27 cellular contexts compared by ENCODE assay signal in genomic region chr2:229945975-229946374, GRCh38. TPM values are rescaled to one million over a fixed set of nuclear protein-coding genes. Genes with fewer than 3 reads are reported as not detected.
DNase-seq lines count a peak whose midpoint lies in the region; ATAC-seq, FAIRE-seq and TF ChIP-seq lines count a peak whose summit lies in the region.
"Had no signal": no experiment of that assay in that cellular context is flagged by ENCODE, and none has a peak within 500 bp of the region (broad histone marks: within the 10 kb centered on the region; RNA-seq: fewer than 3 reads in every experiment).

No MANE protein-coding gene starts in this region.

- H3K9me3 ChIP-seq in OCI-LY3 (ENCODE audit: insufficient read depth, low read length) (no peaks in the 10 kb centered on the region), K562 (replicated peaks; ENCODE audit: control insufficient read depth, insufficient read depth, low read depth, low read length) (no peaks in the 10 kb centered on the region)
- H3K9me3 ChIP-seq: BE2C, BLaER1 had no signal

- H3K27me3 ChIP-seq in GM23338 (ENCODE audit: insufficient read depth) = no peaks in the 10 kb centered on the region
- no peaks in the 10 kb centered on the region for H3K27me3 ChIP-seq in OCI-LY3 (ENCODE audit: low read depth, low read length)
- H3K27me3 ChIP-seq in K562 (ENCODE audit: control insufficient read depth in 2 of 2, insufficient read depth in 2 of 2, low read length in 2 of 2) = no peaks in the 10 kb centered on the region
- H3K27me3 ChIP-seq: BE2C, BLaER1 had no signal

- no peaks in the 10 kb centered on the region for H3K9me3 Mint-ChIP-seq in GM23338
- H3K9me3 Mint-ChIP-seq: CD4-positive, alpha-beta memory T cell; CD8-positive, alpha-beta memory T cell had no signal

- H3K27me3 Mint-ChIP-seq in GM23338 (ENCODE audit: insufficient read depth, low read depth, poor library complexity) = peaks cover 3% of the 10 kb centered on the region
- H3K27me3 Mint-ChIP-seq: CD4-positive, alpha-beta memory T cell; CD4-positive, CD25-positive, alpha-beta regulatory T cell had no signal

- ATAC-seq in GM23338 = no peak
- no peak for ATAC-seq in K562
- no peak for ATAC-seq in HG03039 (IDR thresholded peaks at IDR 0.05; ENCODE audit: unreplicated experiment)
- ATAC-seq: GM12878 had no signal

- H4K20me1 ChIP-seq in GM23338 (replicated peaks; ENCODE audit: insufficient read depth) (no peaks in the 10 kb centered on the region), OCI-LY3 (ENCODE audit: insufficient read depth, low read length) (0 out of 2 replicates have a peak, but pooled peaks cover 3% of the 10 kb centered on the region), K562 (replicated peaks; ENCODE audit: control insufficient read depth, insufficient read depth, low read length) (no peaks in the 10 kb centered on the region)
- H4K20me1 ChIP-seq: BLaER1 had no signal

- no peak for TF ChIP-seq POLR2A in K562 (conservative IDR thresholded peaks at IDR 0.05)

- no peak overlapping the region for H3K27ac ChIP-seq in GM23338 (ENCODE audit: low read depth)
- peak overlapping the region; percentile 8; the same call in 1 of the 2 replicates for H3K27ac ChIP-seq in OCI-LY3 (ENCODE audit: low read length)
- no peak overlapping the region for H3K27ac ChIP-seq in K562 (ENCODE audit: extremely low read depth, low read depth, low read length)
- H3K27ac ChIP-seq: BLaER1 had no signal

- no peaks in the 10 kb centered on the region for H3K79me2 ChIP-seq in GM23338 (replicated peaks; ENCODE audit: insufficient read depth)
- no peaks in the 10 kb centered on the region for H3K79me2 ChIP-seq in OCI-LY3 (ENCODE audit: low read length)
- H3K79me2 ChIP-seq in K562 (ENCODE audit: control insufficient read depth, insufficient read depth, low read length) = no peaks in the 10 kb centered on the region

- TF ChIP-seq EP300 in K562 (IDR thresholded peaks at IDR 0.05; ENCODE audit: low read length) = no peak

- intact Hi-C loops in K562 (cut with micrococcal nuclease) = no loop called here

- H3K36me3 ChIP-seq in GM23338 (ENCODE audit: insufficient read depth) (no peaks in the 10 kb centered on the region), OCI-LY3 (replicated peaks; ENCODE audit: low read depth, low read length) (no peaks in the 10 kb centered on the region), K562 (ENCODE audit: control insufficient read depth, insufficient read depth, low read length) (no peaks in the 10 kb centered on the region)
- H3K36me3 ChIP-seq: BE2C, BLaER1 had no signal

- H3K4me1 Mint-ChIP-seq in GM23338 = peaks cover 12% of the 10 kb centered on the region; the same call in 2 of the 3 replicates
- H3K4me1 Mint-ChIP-seq: CD4-positive, alpha-beta memory T cell; CD8-positive, alpha-beta memory T cell had no signal

- WGBS in K562 (ENCODE audit: insufficient coverage, low coverage, missing lambda C conversion rate) = 57% methylated on average over 4 of the region's 8 CpGs

- no peak for FAIRE-seq in K562 (lab: Jason Lieb, UNC)
- FAIRE-seq: A204.1, GM12878, GM18507 had no signal

- no peaks in the 10 kb centered on the region for H3K9me1 ChIP-seq in K562 (ENCODE audit: control insufficient read depth, insufficient read depth, low read length)

- no TSS peak for BruUV-seq in K562 (replicated peaks; lab: Mats Ljungman, UMichigan)

- peaks cover 4% of the 10 kb centered on the region; the same call in 1 of the 3 replicates for H3K36me3 Mint-ChIP-seq in GM23338 (ENCODE audit: low read depth)
- H3K36me3 Mint-ChIP-seq: CD14-positive monocyte; CD4-positive, alpha-beta memory T cell; CD4-positive, CD25-positive, alpha-beta regulatory T cell had no signal

- H2AFZ ChIP-seq in GM23338 (no peak overlapping the region), OCI-LY3 (ENCODE audit: low read depth, low read length) (no peak overlapping the region), K562 (ENCODE audit: low read depth, low read length) (no peak overlapping the region)

- in situ Hi-C loops in K562 (cut with MboI) (no loop called here), GM13977 (cut with MboI; ENCODE audit: low pct_unique_long_range_greater_than_20kb, low sequenced_read_pairs, unreplicated experiment) (no loop called here)

- CTCF ChIA-PET in K562 (lab: Yijun Ruan, JAX; ENCODE audit: low intra/inter-chr PET ratio) = no interaction called here

- no peaks in the 10 kb centered on the region for H3K9me2 ChIP-seq in GM23338 (ENCODE audit: insufficient read depth)

- H3K4me2 ChIP-seq in GM23338 (no peak overlapping the region), OCI-LY3 (ENCODE audit: low read length) (peak overlapping the region; percentile 55), K562 (ENCODE audit: insufficient read depth, low read length) (no peak overlapping the region)
- H3K4me2 ChIP-seq: BLaER1 had no signal

- TF ChIP-seq CTCF in GM23338 (conservative IDR thresholded peaks at IDR 0.05; ENCODE audit: low read depth in 2 of 2) = no peak
- no peak for TF ChIP-seq CTCF in OCI-LY3 (IDR thresholded peaks at IDR 0.05; ENCODE audit: low read depth, low read length)
- TF ChIP-seq CTCF in K562 (IDR thresholded peaks at IDR 0.05 in 2 of 3, conservative IDR thresholded peaks at IDR 0.05 in 1 of 3; ENCODE audit: insufficient read depth in 2 of 3, low read depth in 1 of 3, low read length in 3 of 3) = no peak
- no peak for TF ChIP-seq CTCF in GM13977 (IDR thresholded peaks at IDR 0.05; ENCODE audit: extremely low read depth, insufficient read depth, missing control alignments)

- DNase-seq in GM23338 (ENCODE audit: low spot score) = no peak
- no peak for DNase-seq in K562 (ENCODE audit: extremely low read depth in 1 of 4, low spot score in 3 of 4)
- DNase-seq in amygdala (lab: John Stamatoyannopoulos, UW) = no peak
- DNase-seq in GM13977 (ENCODE audit: low spot score) = no peak
- no peak for DNase-seq in T1000 (lab: John Stamatoyannopoulos, UW)
- DNase-seq: 8988T; ACHN; BE2C; C1 segment of cervical spinal cord; CD4-positive, alpha-beta memory T cell; CD4-positive, CD25-positive, alpha-beta regulatory T cell; CD8-positive, alpha-beta memory T cell; COR-L47; DMS 273 treated with DMSO at 0.1 percent for 48 hours; DMS153; DMS53; DMS79; DND-41; EL; GDM1 had no signal

- H3K9ac ChIP-seq in OCI-LY3 (ENCODE audit: low read length) (peak overlapping the region; percentile 12; the same call in 1 of the 2 replicates), K562 (ENCODE audit: insufficient read depth in 1 of 2, low read depth in 2 of 2, low read length in 2 of 2) (no peak overlapping the region; a peak in 1 of 4 replicates)
- H3K9ac ChIP-seq: BLaER1 had no signal

- peaks cover 8% of the 10 kb centered on the region; the same call in 1 of the 2 replicates for H3K4me1 ChIP-seq in GM23338 (ENCODE audit: insufficient read depth)
- H3K4me1 ChIP-seq in OCI-LY3 (ENCODE audit: low read length) = peaks cover 34% of the 10 kb centered on the region
- peaks cover 0 to 5% of the 10 kb centered on the region in 2 experiments; a peak in 3 of 5 replicates for H3K4me1 ChIP-seq in K562 (replicated peaks in 1 of 2; ENCODE audit: control insufficient read depth in 2 of 2, insufficient read depth in 2 of 2, low read length in 2 of 2)

- H3K4me3 ChIP-seq in GM23338 (no peak overlapping the region), OCI-LY3 (ENCODE audit: low read length) (peak overlapping the region; percentile 59), K562 (no peak overlapping the region)
- H3K4me3 ChIP-seq: BLaER1, GM12878 had no signal

- POLR2A ChIA-PET in K562 (lab: Yijun Ruan, JAX) = no interaction called here

- no peaks in the 10 kb centered on the region; the same call in 1 of the 2 replicates for H3F3A ChIP-seq in GM23338 (replicated peaks; ENCODE audit: low read depth)

- H3K4me3 Mint-ChIP-seq in GM23338 = no peak overlapping the region
- H3K4me3 Mint-ChIP-seq: CD14-positive monocyte; CD4-positive, alpha-beta memory T cell; CD4-positive, CD25-positive, alpha-beta regulatory T cell; CD8-positive, alpha-beta memory T cell had no signal

- no peak for TF ChIP-seq RAD21 in K562 (CRISPR knock-in tag; conservative IDR thresholded peaks at IDR 0.05 in 1 of 2, IDR thresholded peaks at IDR 0.05 in 1 of 2)

- peak overlapping the region; percentile 12; the same call in 1 of the 2 replicates for H3K27ac Mint-ChIP-seq in GM23338
- H3K27ac Mint-ChIP-seq: CD14-positive monocyte; CD4-positive, alpha-beta memory T cell had no signal

RNA-seq across cellular contexts. Expression of gene FBXO36, which starts 23.7 kb away (rescaled TPM):
- 7.6 and 9.0 TPM in 2 replicates for total RNA-seq in GM23338 (2014; rRNA removed; shearing (Covaris generic))
- polyA plus RNA-seq in GM23338 (2016; fragmentation: Nextera tagmentation; extraction: Ambion mirVana) = 4.6 and 5.8 TPM in 2 replicates
- total RNA-seq in K562 (2011; cell fraction: chromatin; rRNA removed; ENCODE audit: low replicate concordance) = 0.30 and 0.70 TPM in 2 replicates
- total RNA-seq in K562 (2011; cell fraction: nucleolus; rRNA removed) = 0.53 and 0.67 TPM in 2 replicates
- total RNA-seq in K562 (2011; cell fraction: nucleoplasm; rRNA removed) = 0.44 and 0.99 TPM in 2 replicates
- 0.29 and 0.54 TPM in 2 replicates for total RNA-seq in K562 (2014; rRNA removed)
- 0.64 and 0.80 TPM in 2 replicates for total RNA-seq in K562 (2014; rRNA removed; fragmentation: Illumina TruSeq; extraction: Trizol)
- 0.43 and 0.49 TPM in 2 replicates for total RNA-seq in K562 (2015; rRNA removed; fragmentation: Illumina TruSeq; extraction: Trizol)
- total RNA-seq in K562 (2021) = 0.29 and 0.47 TPM in 2 replicates
- 0.91 and 1.3 TPM in 2 replicates for polyA plus RNA-seq in K562 (2011; rRNA removed)
- polyA plus RNA-seq in K562 (2011; cell fraction: cytosol; rRNA removed) = 0.33 and 1.1 TPM in 2 replicates
- 0.26 and 0.52 TPM in 2 replicates for polyA plus RNA-seq in K562 (2011; cell fraction: nucleus; rRNA removed)
- 0.11 and 0.17 TPM in 2 replicates for polyA plus RNA-seq in K562 (2012)
- polyA plus RNA-seq in K562 (2014; fragmentation: Illumina TruSeq; extraction: Trizol) = 0.48 and 0.58 TPM in 2 replicates
- under 1 TPM; 0.73 to 0.85 TPM for polyA plus RNA-seq in K562 (2014; fragmentation: Nextera tagmentation; extraction: Ambion mirVana)
- polyA plus RNA-seq in K562 (2014; rRNA removed) = 0.22 and 0.40 TPM in 2 replicates
- 1.2 TPM in 2 replicates for polyA minus RNA-seq in K562 (2011; rRNA and poly(A)+ RNA removed)
- not detected in 2 replicates for polyA minus RNA-seq in K562 (2011; cell fraction: cytosol; rRNA and poly(A)+ RNA removed)
- polyA minus RNA-seq in K562 (2011; cell fraction: nucleus; rRNA and poly(A)+ RNA removed) = 0.13 and 0.78 TPM in 2 replicates

RNA-seq across cellular contexts. Expression of gene TRIP12, which starts 24.2 kb away (rescaled TPM):
- total RNA-seq in GM23338 (2014; rRNA removed; shearing (Covaris generic)) = 117 and 133 TPM in 2 replicates
- 20.7 and 21.5 TPM in 2 replicates for polyA plus RNA-seq in GM23338 (2016; fragmentation: Nextera tagmentation; extraction: Ambion mirVana)
- 152 and 369 TPM in 2 replicates for total RNA-seq in K562 (2011; cell fraction: chromatin; rRNA removed; ENCODE audit: low replicate concordance)
- 52.2 and 78.3 TPM in 2 replicates for total RNA-seq in K562 (2011; cell fraction: nucleolus; rRNA removed)
- total RNA-seq in K562 (2011; cell fraction: nucleoplasm; rRNA removed) = 115 and 140 TPM in 2 replicates
- total RNA-seq in K562 (2014; rRNA removed) = 74.5 and 77.6 TPM in 2 replicates
- total RNA-seq in K562 (2014; rRNA removed; fragmentation: Illumina TruSeq; extraction: Trizol) = 112 and 143 TPM in 2 replicates
- total RNA-seq in K562 (2015; rRNA removed; fragmentation: Illumina TruSeq; extraction: Trizol) = 111 and 121 TPM in 2 replicates
- 121 and 131 TPM in 2 replicates for total RNA-seq in K562 (2021)
- 65.8 and 80.1 TPM in 2 replicates for polyA plus RNA-seq in K562 (2011; rRNA removed)
- 24.0 and 31.6 TPM in 2 replicates for polyA plus RNA-seq in K562 (2011; cell fraction: cytosol; rRNA removed)
- 93.4 and 96.8 TPM in 2 replicates for polyA plus RNA-seq in K562 (2011; cell fraction: nucleus; rRNA removed)
- polyA plus RNA-seq in K562 (2012) = 48.6 and 73.7 TPM in 2 replicates
- 79.9 and 87.5 TPM in 2 replicates for polyA plus RNA-seq in K562 (2014; fragmentation: Illumina TruSeq; extraction: Trizol)
- 10 to 100 TPM; 15.2 to 26.5 TPM for polyA plus RNA-seq in K562 (2014; fragmentation: Nextera tagmentation; extraction: Ambion mirVana)
- 53.1 and 56.1 TPM in 2 replicates for polyA plus RNA-seq in K562 (2014; rRNA removed)
- 426 and 432 TPM in 2 replicates for polyA minus RNA-seq in K562 (2011; rRNA and poly(A)+ RNA removed)
- polyA minus RNA-seq in K562 (2011; cell fraction: cytosol; rRNA and poly(A)+ RNA removed) = 120 and 147 TPM in 2 replicates
- 105 and 175 TPM in 2 replicates for polyA minus RNA-seq in K562 (2011; cell fraction: nucleus; rRNA and poly(A)+ RNA removed)
